In genomic region chr7:144524271-144524670, GRCh38 we compare ENCODE assay signal across 3 cellular contexts.
TF ChIP-seq lines count a peak whose summit lies in the region.

No MANE protein-coding gene starts in this region.

TF ChIP-seq in A549, 52 proteins besides CTCF, POLR2A, EP300 and RAD21 (continued from another document):
- no peak for TF ChIP-seq MAX (IDR thresholded peaks at IDR 0.05)
- TF ChIP-seq REST (IDR thresholded peaks at IDR 0.05) = no peak
- TF ChIP-seq BHLHE40 (IDR thresholded peaks at IDR 0.05; ENCODE audit: low read depth, low read length) = no peak
- TF ChIP-seq EHF (CRISPR knock-in tag; IDR thresholded peaks at IDR 0.05) = no peak
- no peak for TF ChIP-seq PHF8 (IDR thresholded peaks at IDR 0.05; ENCODE audit: borderline replicate concordance, low read depth)
- TF ChIP-seq HMGXB4 (CRISPR knock-in tag; IDR thresholded peaks at IDR 0.05; ENCODE audit: borderline replicate concordance) = no peak
- TF ChIP-seq MAFK (IDR thresholded peaks at IDR 0.05; ENCODE audit: partially characterized antibody) = no peak
- TF ChIP-seq CHD2 (IDR thresholded peaks at IDR 0.05; ENCODE audit: low read length, partially characterized antibody) = no peak
- no peak for TF ChIP-seq USF2 (IDR thresholded peaks at IDR 0.05)
- no peak for TF ChIP-seq ZSCAN20 (CRISPR knock-in tag; IDR thresholded peaks at IDR 0.05)
- TF ChIP-seq TP53 (CRISPR knock-in tag; IDR thresholded peaks at IDR 0.05) = no peak
- TF ChIP-seq CHD4 (IDR thresholded peaks at IDR 0.05; ENCODE audit: borderline replicate concordance) = no peak
- no peak for TF ChIP-seq NPAS2 (CRISPR knock-in tag; IDR thresholded peaks at IDR 0.05; ENCODE audit: borderline replicate concordance)

TF ChIP-seq in WTC11, 78 proteins besides CTCF, POLR2A, EP300 and RAD21 (continued from another document):
- peak; percentile 79 for TF ChIP-seq PRDM15 (CRISPR knock-in tag; IDR thresholded peaks at IDR 0.05)
TF ChIP-seq in WTC11: peak in this region for 1.

TF ChIP-seq in H1, 55 proteins besides CTCF, POLR2A, EP300 and RAD21 (continued from another document):
- TF ChIP-seq CHD7 (IDR thresholded peaks at IDR 0.05; ENCODE audit: insufficient replicate concordance, low read length) (no peak), KDM1A (IDR thresholded peaks at IDR 0.05; ENCODE audit: borderline replicate concordance, low read length) (no peak)
